ENCODE assay signal across 36 cellular contexts in the genomic region with DNA sequence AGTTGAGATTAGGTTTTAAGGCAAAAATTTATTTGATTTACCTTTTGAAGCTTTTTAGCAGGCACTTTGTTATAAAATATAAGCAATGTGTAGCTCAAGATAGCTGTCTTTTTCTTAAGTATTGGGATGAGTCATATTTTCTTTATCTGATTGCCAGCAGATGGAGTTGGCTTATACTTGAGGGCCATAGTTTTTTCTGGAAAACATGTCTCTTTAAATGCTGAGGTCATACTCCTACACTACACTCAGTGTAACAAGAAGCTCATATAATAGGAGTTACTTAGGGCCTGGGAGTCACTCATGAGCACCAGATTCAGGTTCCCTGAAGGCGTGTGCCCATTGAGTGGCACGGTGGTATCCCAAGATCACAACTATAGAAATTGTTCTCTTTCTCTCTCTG.
"Had no signal": no experiment of that assay in that cellular context is flagged by ENCODE, and none has a peak within 500 bp of the region (broad histone marks: within the 10 kb centered on the region; RNA-seq: fewer than 3 reads in every experiment).

No MANE protein-coding gene starts in this region.

- DNase-seq: activated CD4-positive, alpha-beta memory T cell treated with anti-CD3 and anti-CD28 coated beads, Interleukin-2, amount 10 ng/mL, durations not matched to agents 7 days and 5 days; activated CD4-positive, alpha-beta T cell treated with anti-CD3 and anti-CD28 coated beads for 1 hour; activated CD4-positive, alpha-beta T cell treated with anti-CD3 and anti-CD28 coated beads for 48 hours; activated CD4-positive, CD25-positive, alpha-beta regulatory T cell; activated CD8-positive, alpha-beta memory T cell treated with anti-CD3 and anti-CD28 coated beads for 24 hours; activated CD8-positive, alpha-beta memory T cell treated with anti-CD3 and anti-CD28 coated beads, Interleukin-2, amount 10 ng/mL, durations not matched to agents 7 days and 5 days; activated CD8-positive, alpha-beta memory T cell treated with anti-CD3 and anti-CD28 coated beads, Interleukin-2, amount 50 U/mL, for 48 hours; activated gamma-delta T cell; activated naive CD4-positive, alpha-beta T cell treated with Interleukin-2 at 50 U/mL for 16 hours; activated naive CD8-positive, alpha-beta T cell treated with anti-CD3 and anti-CD28 coated beads, Interleukin-2, amount 10 ng/mL, durations not matched to agents 7 days and 5 days; activated T-cell treated with anti-CD3 and anti-CD28 coated beads, Interleukin-2, amount 50 U/mL, for 1 hour; activated T-cell treated with anti-CD3 and anti-CD28 coated beads, Interleukin-2, amount 50 U/mL, for 72 hours; amygdala; caudate nucleus; cerebellar nuclear complex; NCI-H1092 treated with DMSO at 0.1 percent for 48 hours; NCI-H1417; NCI-H146; NCI-H187; NCI-H2029 treated with DMSO at 0.1 percent for 48 hours; NCI-H2107; NCI-H2171; NCI-H510A; NCI-H526; NCI-H748 treated with DMSO at 0.1 percent for 48 hours; NK-92 treated with Interleukin-12 subunit alpha and Interleukin-12 subunit beta, amount 100 ng/mL, for 24 hours; PC-9; Right ventricle myocardium superior; T1000; WERI-Rb-1 had no signal

- H3K9me3 Mint-ChIP-seq: activated CD4-positive, alpha-beta memory T cell treated with anti-CD3 and anti-CD28 coated beads, Interleukin-2, amount 10 ng/mL, durations not matched to agents 7 days and 5 days; activated naive CD4-positive, alpha-beta T cell treated with anti-CD3 and anti-CD28 coated beads, Interleukin-2, amount 50 U/mL, for 24 hours; activated T-helper 2 cell treated with anti-CD3 and anti-CD28 coated beads, Interferon-gamma antibody, Interleukin-2, Interleukin-4, amounts not matched to agents 10 μg/mL and 5 μg/mL and 100 μg/mL, durations not matched to agents 14 hours and 24 hours and 36 hours had no signal

- H3K27me3 Mint-ChIP-seq: activated CD4-positive, alpha-beta memory T cell treated with anti-CD3 and anti-CD28 coated beads, Interleukin-2, amount 10 ng/mL, durations not matched to agents 7 days and 5 days; activated CD8-positive, alpha-beta memory T cell treated with anti-CD3 and anti-CD28 coated beads, Interleukin-2, amount 10 ng/mL, durations not matched to agents 7 days and 5 days; activated naive CD4-positive, alpha-beta T cell treated with anti-CD3 and anti-CD28 coated beads, Interleukin-2, amount 50 U/mL, for 24 hours had no signal

- H3K4me1 ChIP-seq: ascending aorta had no signal

- H3K36me3 ChIP-seq: ascending aorta, WERI-Rb-1 had no signal

- H3K4me1 Mint-ChIP-seq: activated CD4-positive, alpha-beta memory T cell treated with anti-CD3 and anti-CD28 coated beads, Interleukin-2, amount 10 ng/mL, durations not matched to agents 7 days and 5 days; activated naive CD4-positive, alpha-beta T cell treated with anti-CD3 and anti-CD28 coated beads, Interleukin-2, amount 50 U/mL, for 24 hours; activated naive CD8-positive, alpha-beta T cell treated with anti-CD3 and anti-CD28 coated beads, Interleukin-2, amount 10 ng/mL, durations not matched to agents 7 days and 5 days; brain had no signal

- H3K4me3 ChIP-seq: ascending aorta, PC-9 had no signal

- H3K4me2 ChIP-seq: PC-9 had no signal

- H3K27me3 ChIP-seq: ascending aorta had no signal

- H3K36me3 Mint-ChIP-seq: activated CD8-positive, alpha-beta memory T cell treated with anti-CD3 and anti-CD28 coated beads, Interleukin-2, amount 10 ng/mL, durations not matched to agents 7 days and 5 days; activated naive CD4-positive, alpha-beta T cell treated with anti-CD3 and anti-CD28 coated beads, Interleukin-2, amount 50 U/mL, for 24 hours; activated naive CD8-positive, alpha-beta T cell treated with anti-CD3 and anti-CD28 coated beads, Interleukin-2, amount 10 ng/mL, durations not matched to agents 7 days and 5 days; brain had no signal

- FAIRE-seq: bronchial epithelial cell, RCC 7860 had no signal

- H3K9me3 ChIP-seq: ascending aorta had no signal

- H3K27ac Mint-ChIP-seq: activated CD4-positive, alpha-beta memory T cell treated with anti-CD3 and anti-CD28 coated beads, Interleukin-2, amount 10 ng/mL, durations not matched to agents 7 days and 5 days; activated CD8-positive, alpha-beta memory T cell treated with anti-CD3 and anti-CD28 coated beads, Interleukin-2, amount 10 ng/mL, durations not matched to agents 7 days and 5 days; activated naive CD4-positive, alpha-beta T cell treated with anti-CD3 and anti-CD28 coated beads, Interleukin-2, amount 50 U/mL, for 24 hours; activated naive CD8-positive, alpha-beta T cell treated with anti-CD3 and anti-CD28 coated beads, Interleukin-2, amount 10 ng/mL, durations not matched to agents 7 days and 5 days; activated T-cell treated with anti-CD3 and anti-CD28 coated beads, Interleukin-2, amount 50 U/mL, for 72 hours; activated T-helper 2 cell treated with anti-CD3 and anti-CD28 coated beads, Interferon-gamma antibody, Interleukin-2, Interleukin-4, amounts not matched to agents 10 μg/mL and 5 μg/mL and 100 μg/mL, durations not matched to agents 14 hours and 24 hours and 36 hours had no signal

- H3K27ac ChIP-seq: ascending aorta, PC-9, WERI-Rb-1 had no signal

- H3K4me3 Mint-ChIP-seq: activated CD4-positive, alpha-beta memory T cell treated with anti-CD3 and anti-CD28 coated beads, Interleukin-2, amount 10 ng/mL, durations not matched to agents 7 days and 5 days; activated CD8-positive, alpha-beta memory T cell treated with anti-CD3 and anti-CD28 coated beads, Interleukin-2, amount 10 ng/mL, durations not matched to agents 7 days and 5 days; activated naive CD4-positive, alpha-beta T cell treated with anti-CD3 and anti-CD28 coated beads, Interleukin-2, amount 50 U/mL, for 24 hours; activated naive CD8-positive, alpha-beta T cell treated with anti-CD3 and anti-CD28 coated beads, Interleukin-2, amount 10 ng/mL, durations not matched to agents 7 days and 5 days; activated T-cell treated with anti-CD3 and anti-CD28 coated beads, Interleukin-2, amount 50 U/mL, for 72 hours; brain had no signal

- H2AFZ ChIP-seq: PC-9 had no signal
